ENCODE assay signal across 18 cellular contexts in genomic region chr1:161827786-161828185, GRCh38.
"Had no signal": no experiment of that assay in that cellular context is flagged by ENCODE, and none has a peak within 500 bp of the region (broad histone marks: within the 10 kb centered on the region; RNA-seq: fewer than 3 reads in every experiment).

No MANE protein-coding gene starts in this region.

- H3K4me1 Mint-ChIP-seq: nephron progenitor cell had no signal

- DNase-seq: activated CD4-positive, alpha-beta T cell treated with anti-CD3 and anti-CD28 coated beads for 1 hour; activated CD4-positive, alpha-beta T cell treated with anti-CD3 and anti-CD28 coated beads, Interleukin-2, amount 50 U/mL, for 48 hours; activated gamma-delta T cell; activated T-cell treated with anti-CD3 and anti-CD28 coated beads, Interleukin-2, amount 50 U/mL, for 48 hours; amygdala; brain microvascular endothelial cell; dorsolateral prefrontal cortex; glutamatergic neuron; mesenchymal stem cell; nephron progenitor cell; stimulated activated CD4-positive, alpha-beta T cell treated with anti-CD3 and anti-CD28 coated beads, Interleukin-4, amount 100 ng/mL, for 1 hour; stimulated activated CD8-positive, alpha-beta memory T cell treated with anti-CD3 and anti-CD28 coated beads, Interleukin-4, amount 100 ng/mL, for 48 hours; stimulated activated naive CD8-positive, alpha-beta T cell treated with anti-CD3 and anti-CD28 coated beads, Interleukin-15, Interleukin-2, amounts not matched to agents 100 U/mL and 50 U/mL, for 24 hours; T-helper 9 cell had no signal

- FAIRE-seq: islet of Langerhans had no signal

- ATAC-seq: esophagus mucosa; left lobe of liver; stimulated activated naive CD8-positive, alpha-beta T cell treated with anti-CD3 and anti-CD28 coated beads, Interleukin-15, Interleukin-2, amounts not matched to agents 100 U/mL and 50 U/mL, for 24 hours had no signal

- H3K27ac Mint-ChIP-seq: activated naive CD8-positive, alpha-beta T cell; nephron progenitor cell had no signal

- H3K4me3 Mint-ChIP-seq: activated naive CD8-positive, alpha-beta T cell; nephron progenitor cell had no signal

- H3K27me3 Mint-ChIP-seq: activated naive CD8-positive, alpha-beta T cell had no signal
